Comparison of ENCODE assay signal across 8 cellular contexts in genomic region chr7:47435889-47436312, GRCh38.
A peak's percentile ranks its signal among the peaks of the same experiment; 100 is the strongest.
DNase-seq lines count a peak whose midpoint lies in the region; ATAC-seq and TF ChIP-seq lines count a peak whose summit lies in the region.

No MANE protein-coding gene starts in this region.

- peak; percentile 83 for TF ChIP-seq CTCF in HFFc6 (IDR thresholded peaks at IDR 0.05)

- H3K9me3 Mint-ChIP-seq in HFFc6: no peaks in the 10 kb centered on the region

- H3K27me3 Mint-ChIP-seq in HFFc6 (ENCODE audit: insufficient read depth): no peaks in the 10 kb centered on the region

- H3K4me1 Mint-ChIP-seq in HFFc6 (ENCODE audit: low read depth): peaks cover 13% of the 10 kb centered on the region

- ATAC-seq in GM19035 (IDR thresholded peaks at IDR 0.05; ENCODE audit: unreplicated experiment): no peak
- ATAC-seq in GM18873 (IDR thresholded peaks at IDR 0.05; ENCODE audit: low FRiP score, unreplicated experiment): no peak
- no peak for ATAC-seq in HG02973 (IDR thresholded peaks at IDR 0.05; ENCODE audit: unreplicated experiment)

- H3K27ac Mint-ChIP-seq in HFFc6: peak overlapping the region; percentile 49; the same call in 1 of the 2 replicates

- intact Hi-C loops in posterior vena cava (cut with DNase I): loop anchor here in 1 of 2 donors (5.0 kb wide), 1 partner anchor 381 kb away; no protein-coding TSS in a partner anchor

- peaks cover 9% of the 10 kb centered on the region; the same call in 1 of the 2 replicates for H3K36me3 Mint-ChIP-seq in HFFc6 (ENCODE audit: low read depth)

- no peak overlapping the region for H3K4me3 Mint-ChIP-seq in HFFc6

- DNase-seq in COLO829 (ENCODE audit: low spot score) (peak; percentile 88), HFFc6 (peak; percentile 73), SW480 (ENCODE audit: low spot score) (peak; percentile 90), glomerular visceral epithelial cell (ENCODE audit: extremely low spot score) (peak; percentile 48), posterior vena cava (ENCODE audit: low spot score) (peak; percentile 91)
